20 cellular contexts compared by ENCODE assay signal in the genomic region with DNA sequence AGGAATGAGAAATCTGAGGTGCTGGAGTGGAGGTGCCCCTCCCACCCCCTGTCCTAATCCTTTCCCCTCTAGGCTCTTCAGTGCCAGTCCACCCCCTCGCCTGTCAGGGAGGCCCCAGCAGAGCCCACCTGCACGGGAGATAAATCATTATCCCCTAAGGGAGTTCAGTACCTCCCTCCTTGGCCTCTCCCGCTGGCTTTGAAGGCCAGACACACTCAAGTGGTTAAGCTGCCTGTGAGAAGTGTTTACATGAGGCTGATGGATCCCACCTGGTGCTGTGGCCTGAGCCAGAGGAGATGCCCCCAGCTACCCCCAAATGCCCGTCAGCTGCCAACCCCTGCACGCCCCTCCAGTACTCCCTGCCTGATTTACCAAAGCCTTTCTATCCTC. TPM values are rescaled to one million over a fixed set of nuclear protein-coding genes. Genes with fewer than 3 reads are reported as not detected.
"Had no signal": no experiment of that assay in that cellular context is flagged by ENCODE, and none has a peak within 500 bp of the region (broad histone marks: within the 10 kb centered on the region; RNA-seq: fewer than 3 reads in every experiment).

No MANE protein-coding gene starts in this region.

- H3K27ac ChIP-seq: ascending aorta, brain microvascular endothelial cell, dorsolateral prefrontal cortex, esophagus muscularis mucosa, gastrocnemius medialis, left ventricle myocardium inferior, pancreas, right lobe of liver, skin epidermis, suprapubic skin, tibial nerve had no signal

- H3K9me3 ChIP-seq: ascending aorta, esophagus muscularis mucosa, gastrocnemius medialis, left ventricle myocardium inferior, pancreas, right lobe of liver, suprapubic skin, tibial nerve had no signal

- H3K4me1 ChIP-seq: gastrocnemius medialis had no signal

- ATAC-seq: activated naive CD4-positive, alpha-beta T cell treated with anti-CD3 and anti-CD28 coated beads, Interleukin-2, amount 50 U/mL, for 72 hours; gastrocnemius medialis; natural killer cell; pancreas; right lobe of liver; stimulated activated naive CD8-positive, alpha-beta T cell treated with anti-CD3 and anti-CD28 coated beads, Interleukin-15, amount 100 ng/mL, for 72 hours; WTC11 had no signal

- DNase-seq: activated T-cell treated with anti-CD3 and anti-CD28 coated beads, Interleukin-2, amount 50 U/mL, for 1 hour; brain microvascular endothelial cell; caudate nucleus; dorsolateral prefrontal cortex; gastrocnemius medialis; hippocampal formation; left ventricle myocardium inferior; natural killer cell; pancreas; right lobe of liver; stimulated activated CD4-positive, alpha-beta T cell treated with anti-CD3 and anti-CD28 coated beads, Interleukin-1b, Interleukin-23, amount 100 ng/mL, for 48 hours; stimulated activated naive CD8-positive, alpha-beta T cell treated with anti-CD3 and anti-CD28 coated beads, Interleukin-15, amount 100 ng/mL, for 72 hours had no signal

- H3K4me3 ChIP-seq: ascending aorta, dorsolateral prefrontal cortex, esophagus muscularis mucosa, gastrocnemius medialis, left ventricle myocardium inferior, pancreas, right lobe of liver, skin epidermis, suprapubic skin, tibial nerve had no signal

- H3K36me3 ChIP-seq: ascending aorta, brain microvascular endothelial cell, esophagus muscularis mucosa, gastrocnemius medialis, left ventricle myocardium inferior, pancreas, right lobe of liver, suprapubic skin, tibial nerve had no signal

RNA-seq across cellular contexts. Expression of gene RSPO1, which starts 3.7 kb away (rescaled TPM):
- total RNA-seq: activated naive CD4-positive, alpha-beta T cell treated with anti-CD3 and anti-CD28 coated beads, Interleukin-2, amount 50 U/mL, for 72 hours; ascending aorta; left ventricle myocardium inferior; lung microvascular endothelial cell; natural killer cell; right lobe of liver had no signal
